ENCODE assay signal across 25 cellular contexts in the genomic region with DNA sequence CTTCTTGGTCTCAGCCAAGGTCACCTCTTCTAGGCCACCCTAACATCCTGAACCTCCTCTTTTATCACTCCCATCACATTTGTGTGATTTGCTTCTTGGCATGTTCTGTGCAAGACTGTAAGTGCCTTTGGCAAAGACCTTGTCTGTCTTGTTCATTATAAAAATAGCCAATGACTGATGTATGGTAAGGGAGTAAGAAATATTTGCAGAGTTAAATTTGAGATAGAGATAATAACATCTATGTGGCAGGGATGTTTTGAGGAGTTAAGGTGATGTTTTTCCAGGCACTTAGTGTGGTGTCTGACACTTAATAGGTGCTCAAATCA.
"Had no signal": no experiment of that assay in that cellular context is flagged by ENCODE, and none has a peak within 500 bp of the region (broad histone marks: within the 10 kb centered on the region; RNA-seq: fewer than 3 reads in every experiment).

No MANE protein-coding gene starts in this region.

- H3K4me1 ChIP-seq: colonic mucosa, esophagus squamous epithelium, testis, vagina had no signal

- H3K4me3 ChIP-seq: colonic mucosa, esophagus squamous epithelium, hepatocyte, skin epidermis, testis, vagina had no signal

- ATAC-seq: activated CD4-positive, alpha-beta T cell treated with anti-CD3 and anti-CD28 coated beads for 36 hours; activated CD8-positive, alpha-beta memory T cell treated with anti-CD3 and anti-CD28 coated beads, Interleukin-2, amount 10 ng/mL, durations not matched to agents 7 days and 5 days; activated CD8-positive, alpha-beta T cell treated with anti-CD3 and anti-CD28 coated beads, Interleukin-2, amount 10 ng/mL, durations not matched to agents 7 days and 5 days; activated naive CD8-positive, alpha-beta T cell treated with anti-CD3 and anti-CD28 coated beads, Interleukin-2, amount 50 U/mL, for 24 hours; sciatic nerve; stimulated activated naive CD8-positive, alpha-beta T cell treated with anti-CD3 and anti-CD28 coated beads, Interleukin-15, Interleukin-2, amounts not matched to agents 100 U/mL and 50 U/mL, for 24 hours had no signal

- H3K27me3 ChIP-seq: colonic mucosa, hepatocyte, neutrophil, testis, vagina had no signal

- H3K36me3 ChIP-seq: colonic mucosa, esophagus squamous epithelium, neutrophil, vagina had no signal

- H3K27ac ChIP-seq: colonic mucosa, epithelial cell of prostate, esophagus squamous epithelium, hepatocyte, neutrophil, skin epidermis, testis, vagina had no signal

- DNase-seq: activated CD4-positive, alpha-beta T cell treated with anti-CD3 and anti-CD28 coated beads for 36 hours; activated CD4-positive, CD25-positive, alpha-beta regulatory T cell; activated CD8-positive, alpha-beta memory T cell treated with anti-CD3 and anti-CD28 coated beads, Interleukin-2, amount 10 ng/mL, durations not matched to agents 7 days and 5 days; activated CD8-positive, alpha-beta T cell treated with anti-CD3 and anti-CD28 coated beads, Interleukin-2, amount 10 ng/mL, durations not matched to agents 7 days and 5 days; activated naive CD8-positive, alpha-beta T cell treated with anti-CD3 and anti-CD28 coated beads, Interleukin-2, amount 50 U/mL, for 24 hours; activated T-cell treated with anti-CD3 and anti-CD28 coated beads, Interleukin-2, amount 50 U/mL, for 48 hours; amygdala; colonic mucosa; effector CD8-positive, alpha-beta T cell; esophagus squamous epithelium; foreskin melanocyte; islet precursor cell; naive B cell; nephron progenitor cell; stimulated activated CD4-positive, alpha-beta T cell treated with anti-CD3 and anti-CD28 coated beads, Interleukin-12 subunit alpha, Interleukin-12 subunit beta, amount 100 ng/mL, for 4 hours; stimulated activated CD4-positive, alpha-beta T cell treated with anti-CD3 and anti-CD28 coated beads, Interleukin-4, amount 100 ng/mL, for 1 hour; stimulated activated naive CD8-positive, alpha-beta T cell treated with anti-CD3 and anti-CD28 coated beads, Interleukin-15, Interleukin-2, amounts not matched to agents 100 U/mL and 50 U/mL, for 24 hours; testis; trophoblast cell had no signal

- H3K9me3 ChIP-seq: colonic mucosa, esophagus squamous epithelium, neutrophil, testis, vagina had no signal
